9 cellular contexts compared by ENCODE assay signal in the genomic region with DNA sequence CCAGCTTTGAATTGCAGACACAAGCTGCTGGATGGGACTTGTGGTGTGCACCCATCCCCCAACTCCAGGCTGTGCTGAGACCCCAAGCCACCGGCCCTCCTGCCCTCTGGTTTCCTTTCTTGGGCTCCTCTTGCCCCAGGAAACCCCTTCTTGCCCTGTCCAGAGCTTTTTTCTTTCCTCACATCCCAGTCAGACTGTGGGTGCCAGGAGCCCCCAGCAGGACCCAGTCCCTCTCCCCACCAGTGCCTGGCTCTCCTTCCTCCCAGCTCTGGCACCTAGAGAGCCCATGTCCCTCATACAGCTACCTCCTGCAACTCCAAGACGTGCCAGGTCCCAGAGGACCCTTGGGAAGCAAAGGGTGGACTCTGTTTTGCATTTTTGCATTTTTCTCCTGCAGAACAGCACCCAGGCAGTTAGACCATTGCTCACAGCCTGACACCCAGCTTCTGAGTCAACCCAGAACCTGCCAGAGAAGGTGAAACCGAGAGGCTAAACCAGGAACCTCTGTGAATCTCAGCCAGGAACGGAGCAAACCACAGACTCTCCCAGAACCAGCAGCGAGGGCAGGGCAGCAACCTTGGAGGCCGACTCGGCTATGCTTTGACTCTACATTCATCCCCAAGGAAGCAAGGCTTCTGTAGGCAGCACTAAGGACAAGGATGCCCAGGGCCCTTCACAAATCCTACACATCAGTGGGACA.
DNase-seq lines count a peak whose midpoint lies in the region; ATAC-seq, FAIRE-seq and TF ChIP-seq lines count a peak whose summit lies in the region.
"Had no signal": no experiment of that assay in that cellular context is flagged by ENCODE, and none has a peak within 500 bp of the region (broad histone marks: within the 10 kb centered on the region; RNA-seq: fewer than 3 reads in every experiment).

No MANE protein-coding gene starts in this region.

- in situ Hi-C loops in KBM-7 (cut with MboI; ENCODE audit: low pct_unique_long_range_greater_than_20kb, low sequenced_read_pairs) = no loop called here

- H3F3A ChIP-seq in SK-N-SH (replicated peaks; ENCODE audit: insufficient read depth) = no peaks in the 10 kb centered on the region

- H3K4me3 ChIP-seq in SK-N-SH (ENCODE audit: low read depth in 2 of 2, low read length in 1 of 2) (no peak overlapping the region), pancreas (no peak overlapping the region)

- H3K4me2 ChIP-seq in SK-N-SH = peak overlapping the region; percentile 11; the same call in 1 of the 2 replicates

- no peak overlapping the region for H3K27ac Mint-ChIP-seq in activated naive CD4-positive, alpha-beta T cell treated with anti-CD3 and anti-CD28 coated beads, Interleukin-2, amount 10 ng/mL, durations not matched to agents 7 days and 5 days

- no peak overlapping the region for H3K9ac ChIP-seq in SK-N-SH

- POLR2A ChIA-PET in SK-N-SH (lab: Yijun Ruan, JAX) = no interaction called here

- no peak for TF ChIP-seq EP300 in SK-N-SH (IDR thresholded peaks at IDR 0.05; ENCODE audit: borderline replicate concordance in 1 of 2, low read depth in 1 of 2, low read length in 1 of 2)

- H3K4me1 Mint-ChIP-seq in activated naive CD4-positive, alpha-beta T cell treated with anti-CD3 and anti-CD28 coated beads, Interleukin-2, amount 10 ng/mL, durations not matched to agents 7 days and 5 days = peaks cover 20% of the 10 kb centered on the region

- no peak for TF ChIP-seq CTCF in SK-N-SH (IDR thresholded peaks at IDR 0.05)
- TF ChIP-seq CTCF in pancreas (IDR thresholded peaks at IDR 0.05) = no peak

- intact Hi-C loops in pancreas (cut with DNase I) = no loop called here

- H3K9me2 ChIP-seq in SK-N-SH = no peaks in the 10 kb centered on the region

- no peak overlapping the region for H3K4me3 Mint-ChIP-seq in activated naive CD4-positive, alpha-beta T cell treated with anti-CD3 and anti-CD28 coated beads, Interleukin-2, amount 10 ng/mL, durations not matched to agents 7 days and 5 days

- peaks cover 4 to 6% of the 10 kb centered on the region in 2 experiments; a peak in 2 of 4 replicates for H3K4me1 ChIP-seq in SK-N-SH (ENCODE audit: control insufficient read depth in 1 of 2, insufficient read depth in 2 of 2, low read depth in 1 of 2, low read length in 1 of 2)
- peaks cover 0 to 3% (median 0%) of the 10 kb centered on the region in 3 donors for H3K4me1 ChIP-seq in pancreas

- TF ChIP-seq RAD21 in SK-N-SH (IDR thresholded peaks at IDR 0.05; ENCODE audit: low read length) = no peak

- H3K27me3 ChIP-seq in SK-N-SH (ENCODE audit: insufficient read depth) (no peaks in the 10 kb centered on the region), pancreas (no peaks in the 10 kb centered on the region)

- no peak; the same call in 2 of the 3 replicates for ATAC-seq in SK-N-SH treated with all-trans-retinoic acid at 6 μM for 48 hours
- ATAC-seq in HG02870 (IDR thresholded peaks at IDR 0.05; ENCODE audit: unreplicated experiment) = peak; percentile 97
- ATAC-seq in pancreas = no peak

- no peak for FAIRE-seq in pancreas (lab: Jason Lieb, UNC)

- peak overlapping the region; percentile 13; the same call in 1 of the 2 replicates for H2AFZ ChIP-seq in SK-N-SH (ENCODE audit: low read depth)

- no peaks in the 10 kb centered on the region for H3K36me3 ChIP-seq in SK-N-SH (replicated peaks in 1 of 2; ENCODE audit: control insufficient read depth in 1 of 2, insufficient read depth in 2 of 2, low read length in 1 of 2)
- no peaks in the 10 kb centered on the region for H3K36me3 ChIP-seq in pancreas

- peaks cover 6% of the 10 kb centered on the region for H3K27me3 Mint-ChIP-seq in activated naive CD4-positive, alpha-beta T cell treated with anti-CD3 and anti-CD28 coated beads, Interleukin-2, amount 10 ng/mL, durations not matched to agents 7 days and 5 days

- H3K36me3 Mint-ChIP-seq in activated naive CD4-positive, alpha-beta T cell treated with anti-CD3 and anti-CD28 coated beads, Interleukin-2, amount 10 ng/mL, durations not matched to agents 7 days and 5 days = no peaks in the 10 kb centered on the region

- DNase-seq in SK-N-SH = no peak
- DNase-seq in activated naive CD4-positive, alpha-beta T cell treated with anti-CD3 and anti-CD28 coated beads, Interleukin-2, amount 10 ng/mL, durations not matched to agents 7 days and 5 days = peak; percentile 45
- DNase-seq in stimulated activated CD4-positive, alpha-beta T cell treated with anti-CD3 and anti-CD28 coated beads, Interleukin-4, amount 100 ng/mL, for 48 hours (ENCODE audit: low read depth in 2 of 2) = peak; percentile 21 to 41
- DNase-seq in KBM-7 = no peak
- DNase-seq in pancreas = no peak
- no peak for DNase-seq in NCI-H345 (lab: John Stamatoyannopoulos, UW)

- H3K27ac ChIP-seq in SK-N-SH (ENCODE audit: low read depth in 2 of 2, low read length in 1 of 2) (peak overlapping the region in 1 of 2 experiments; percentile 49; a peak in 3 of 4 replicates), pancreas (no peak overlapping the region)
- H3K27ac ChIP-seq: 22Rv1 had no signal

- H3K9me3 Mint-ChIP-seq in activated naive CD4-positive, alpha-beta T cell treated with anti-CD3 and anti-CD28 coated beads, Interleukin-2, amount 10 ng/mL, durations not matched to agents 7 days and 5 days = no peaks in the 10 kb centered on the region

- 67% methylated on average over 4 of the region's 7 CpGs for WGBS in SK-N-SH (ENCODE audit: low lambda C conversion rate)
- 61 to 82% methylated on average over 7 of the region's 7 CpGs for WGBS in pancreas, 2 donors

- H4K20me1 ChIP-seq in SK-N-SH (ENCODE audit: insufficient read depth) = no peaks in the 10 kb centered on the region

- CTCF ChIA-PET in SK-N-SH (lab: Yijun Ruan, JAX) = no interaction called here
- CTCF ChIA-PET in activated naive CD4-positive, alpha-beta T cell treated with anti-CD3 and anti-CD28 coated beads, Interleukin-2, amount 10 ng/mL, durations not matched to agents 7 days and 5 days (lab: Charles Lee) = interaction anchor here (0.8 to 1.4 kb wide), 3 partner anchors 24 to 849 kb away, joined by 3 to 4 read pairs (median 3); no protein-coding TSS in a partner anchor

- H3K79me2 ChIP-seq in SK-N-SH (ENCODE audit: insufficient read depth) = no peaks in the 10 kb centered on the region

- H3K9me3 ChIP-seq in SK-N-SH (no peaks in the 10 kb centered on the region), pancreas (no peaks in the 10 kb centered on the region)

TF ChIP-seq in SK-N-SH, 30 proteins besides CTCF, POLR2A, EP300 and RAD21 (continues in another document):
- TF ChIP-seq, protein P1, sequence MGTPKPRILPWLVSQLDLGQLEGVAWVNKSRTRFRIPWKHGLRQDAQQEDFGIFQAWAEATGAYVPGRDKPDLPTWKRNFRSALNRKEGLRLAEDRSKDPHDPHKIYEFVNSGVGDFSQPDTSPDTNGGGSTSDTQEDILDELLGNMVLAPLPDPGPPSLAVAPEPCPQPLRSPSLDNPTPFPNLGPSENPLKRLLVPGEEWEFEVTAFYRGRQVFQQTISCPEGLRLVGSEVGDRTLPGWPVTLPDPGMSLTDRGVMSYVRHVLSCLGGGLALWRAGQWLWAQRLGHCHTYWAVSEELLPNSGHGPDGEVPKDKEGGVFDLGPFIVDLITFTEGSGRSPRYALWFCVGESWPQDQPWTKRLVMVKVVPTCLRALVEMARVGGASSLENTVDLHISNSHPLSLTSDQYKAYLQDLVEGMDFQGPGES (IDR thresholded peaks at IDR 0.05; ENCODE audit: low read depth, low read length) = no peak
- TF ChIP-seq FOXJ3 (CRISPR knock-in tag; IDR thresholded peaks at IDR 0.05) (no peak), FOXM1 (IDR thresholded peaks at IDR 0.05; ENCODE audit: low read depth) (no peak), YY1 (IDR thresholded peaks at IDR 0.05; ENCODE audit: low read depth) (no peak)
- TF ChIP-seq, protein P2, sequence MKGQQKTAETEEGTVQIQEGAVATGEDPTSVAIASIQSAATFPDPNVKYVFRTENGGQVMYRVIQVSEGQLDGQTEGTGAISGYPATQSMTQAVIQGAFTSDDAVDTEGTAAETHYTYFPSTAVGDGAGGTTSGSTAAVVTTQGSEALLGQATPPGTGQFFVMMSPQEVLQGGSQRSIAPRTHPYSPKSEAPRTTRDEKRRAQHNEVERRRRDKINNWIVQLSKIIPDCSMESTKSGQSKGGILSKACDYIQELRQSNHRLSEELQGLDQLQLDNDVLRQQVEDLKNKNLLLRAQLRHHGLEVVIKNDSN (IDR thresholded peaks at IDR 0.05; ENCODE audit: borderline replicate concordance, low read depth) = no peak

TF ChIP-seq in SK-N-SH treated with all-trans-retinoic acid at 6 μM for 48 hours, 23 proteins besides CTCF, POLR2A, EP300 and RAD21 (continues in another document):
- TF ChIP-seq, protein P3, sequence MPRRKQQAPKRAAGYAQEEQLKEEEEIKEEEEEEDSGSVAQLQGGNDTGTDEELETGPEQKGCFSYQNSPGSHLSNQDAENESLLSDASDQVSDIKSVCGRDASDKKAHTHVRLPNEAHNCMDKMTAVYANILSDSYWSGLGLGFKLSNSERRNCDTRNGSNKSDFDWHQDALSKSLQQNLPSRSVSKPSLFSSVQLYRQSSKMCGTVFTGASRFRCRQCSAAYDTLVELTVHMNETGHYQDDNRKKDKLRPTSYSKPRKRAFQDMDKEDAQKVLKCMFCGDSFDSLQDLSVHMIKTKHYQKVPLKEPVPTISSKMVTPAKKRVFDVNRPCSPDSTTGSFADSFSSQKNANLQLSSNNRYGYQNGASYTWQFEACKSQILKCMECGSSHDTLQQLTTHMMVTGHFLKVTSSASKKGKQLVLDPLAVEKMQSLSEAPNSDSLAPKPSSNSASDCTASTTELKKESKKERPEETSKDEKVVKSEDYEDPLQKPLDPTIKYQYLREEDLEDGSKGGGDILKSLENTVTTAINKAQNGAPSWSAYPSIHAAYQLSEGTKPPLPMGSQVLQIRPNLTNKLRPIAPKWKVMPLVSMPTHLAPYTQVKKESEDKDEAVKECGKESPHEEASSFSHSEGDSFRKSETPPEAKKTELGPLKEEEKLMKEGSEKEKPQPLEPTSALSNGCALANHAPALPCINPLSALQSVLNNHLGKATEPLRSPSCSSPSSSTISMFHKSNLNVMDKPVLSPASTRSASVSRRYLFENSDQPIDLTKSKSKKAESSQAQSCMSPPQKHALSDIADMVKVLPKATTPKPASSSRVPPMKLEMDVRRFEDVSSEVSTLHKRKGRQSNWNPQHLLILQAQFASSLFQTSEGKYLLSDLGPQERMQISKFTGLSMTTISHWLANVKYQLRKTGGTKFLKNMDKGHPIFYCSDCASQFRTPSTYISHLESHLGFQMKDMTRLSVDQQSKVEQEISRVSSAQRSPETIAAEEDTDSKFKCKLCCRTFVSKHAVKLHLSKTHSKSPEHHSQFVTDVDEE (CRISPR knock-in tag; IDR thresholded peaks at IDR 0.05) = no peak
- no peak for TF ChIP-seq ESRRG (CRISPR knock-in tag; IDR thresholded peaks at IDR 0.05)

Comparison
In these comparisons a context has a peak if more than half of its experiments do, and no peak if none do; other contexts are left out.
1. DNase-seq: peak in activated naive CD4-positive, alpha-beta T cell treated with anti-CD3 and anti-CD28 coated beads, Interleukin-2, amount 10 ng/mL, durations not matched to agents 7 days and 5 days (single experiment) and stimulated activated CD4-positive, alpha-beta T cell treated with anti-CD3 and anti-CD28 coated beads, Interleukin-4, amount 100 ng/mL, for 48 hours (2 of 2); none in SK-N-SH (single experiment), KBM-7 (single experiment), pancreas (0 of 6) and NCI-H345 (single experiment).